Comparison of ENCODE assay signal across 30 cellular contexts in genomic region chr10:4830546-4830945, GRCh38.
"Had no signal": no experiment of that assay in that cellular context is flagged by ENCODE, and none has a peak within 500 bp of the region (broad histone marks: within the 10 kb centered on the region; RNA-seq: fewer than 3 reads in every experiment).

No MANE protein-coding gene starts in this region.

- H3K9me3 Mint-ChIP-seq: activated CD4-positive, alpha-beta memory T cell treated with anti-CD3 and anti-CD28 coated beads for 36 hours; activated CD4-positive, alpha-beta T cell treated with anti-CD3 and anti-CD28 coated beads, Interleukin-2, amount 10 ng/mL, durations not matched to agents 24 days and 14 days; activated naive CD4-positive, alpha-beta T cell treated with anti-CD3 and anti-CD28 coated beads, Interleukin-2, amount 50 U/mL, for 24 hours; activated naive CD8-positive, alpha-beta T cell treated with anti-CD3 and anti-CD28 coated beads, Interleukin-2, amount 50 U/mL, for 24 hours; activated T-helper 1 cell treated with anti-CD3 and anti-CD28 coated beads, Interleukin-12 subunit alpha, Interleukin-12 subunit beta, Interleukin-2, Interleukin-4 antibody, amounts not matched to agents 30 ng/mL and 10 ng/mL and 1 ng/mL, durations not matched to agents 14 hours and 24 hours and 36 hours; activated T-helper 2 cell treated with anti-CD3 and anti-CD28 coated beads, Interferon-gamma antibody, Interleukin-2, Interleukin-4, amounts not matched to agents 10 μg/mL and 5 μg/mL and 100 μg/mL, durations not matched to agents 14 hours and 24 hours and 36 hours; T-cell; T-helper 1 cell treated with Interleukin-12 subunit alpha and Interleukin-12 subunit beta and Interleukin-4 antibody, amounts not matched to agents 30 μg/mL and 1 μg/mL, for 36 hours had no signal

- ATAC-seq: activated CD4-positive, alpha-beta T cell treated with anti-CD3 and anti-CD28 coated beads for 36 hours; activated CD8-positive, alpha-beta memory T cell treated with anti-CD3 and anti-CD28 coated beads, Interleukin-2, amount 10 ng/mL, durations not matched to agents 7 days and 5 days; activated CD8-positive, alpha-beta T cell treated with anti-CD3 and anti-CD28 coated beads, Interleukin-2, amount 10 ng/mL, durations not matched to agents 7 days and 5 days; activated naive CD8-positive, alpha-beta T cell treated with anti-CD3 and anti-CD28 coated beads, Interleukin-2, amount 50 U/mL, for 24 hours; body of pancreas; heart left ventricle; T-cell had no signal

- H3K27me3 ChIP-seq: adrenal gland, body of pancreas, heart left ventricle had no signal

- H3K4me3 Mint-ChIP-seq: activated CD4-positive, alpha-beta memory T cell treated with anti-CD3 and anti-CD28 coated beads for 36 hours; activated CD4-positive, alpha-beta T cell treated with anti-CD3 and anti-CD28 coated beads for 36 hours; activated CD4-positive, alpha-beta T cell treated with anti-CD3 and anti-CD28 coated beads, Interleukin-2, amount 10 ng/mL, durations not matched to agents 24 days and 14 days; activated CD8-positive, alpha-beta memory T cell treated with anti-CD3 and anti-CD28 coated beads, Interleukin-2, amount 10 ng/mL, durations not matched to agents 7 days and 5 days; activated CD8-positive, alpha-beta T cell treated with anti-CD3 and anti-CD28 coated beads, Interleukin-2, amount 10 ng/mL, durations not matched to agents 7 days and 5 days; activated naive CD4-positive, alpha-beta T cell treated with anti-CD3 and anti-CD28 coated beads for 36 hours; activated naive CD4-positive, alpha-beta T cell treated with anti-CD3 and anti-CD28 coated beads, Interleukin-2, amount 50 U/mL, for 24 hours; activated naive CD8-positive, alpha-beta T cell treated with anti-CD3 and anti-CD28 coated beads for 36 hours; activated naive CD8-positive, alpha-beta T cell treated with anti-CD3 and anti-CD28 coated beads, Interleukin-2, amount 50 U/mL, for 24 hours; activated T-helper 1 cell treated with anti-CD3 and anti-CD28 coated beads, Interleukin-12 subunit alpha, Interleukin-12 subunit beta, Interleukin-2, Interleukin-4 antibody, amounts not matched to agents 30 ng/mL and 10 ng/mL and 1 ng/mL, durations not matched to agents 14 hours and 24 hours and 36 hours; T-cell; T-helper 1 cell treated with Interleukin-12 subunit alpha and Interleukin-12 subunit beta and Interleukin-4 antibody, amounts not matched to agents 30 μg/mL and 1 μg/mL, for 36 hours had no signal

- H3K9me3 ChIP-seq: adrenal gland, body of pancreas, esophagus squamous epithelium, heart left ventricle had no signal

- DNase-seq: activated CD4-positive, alpha-beta memory T cell treated with anti-CD3 and anti-CD28 coated beads for 36 hours; activated CD4-positive, alpha-beta T cell treated with anti-CD3 and anti-CD28 coated beads, Interleukin-2, amount 10 ng/mL, durations not matched to agents 24 days and 14 days; activated CD4-positive, CD25-positive, alpha-beta regulatory T cell; activated CD4-positive, CD25-positive, alpha-beta regulatory T cell treated with anti-CD3 and anti-CD28 coated beads, Interleukin-2, amount 50 U/mL, for 72 hours; activated CD8-positive, alpha-beta memory T cell treated with anti-CD3 and anti-CD28 coated beads, Interleukin-2, amount 10 ng/mL, durations not matched to agents 7 days and 5 days; activated CD8-positive, alpha-beta memory T cell treated with anti-CD3 and anti-CD28 coated beads, Interleukin-2, amount 50 U/mL, for 4 hours; activated CD8-positive, alpha-beta T cell treated with anti-CD3 and anti-CD28 coated beads, Interleukin-2, amount 10 ng/mL, durations not matched to agents 7 days and 5 days; activated effector memory CD4-positive, alpha-beta T cell treated with anti-CD3 and anti-CD28 coated beads, Interleukin-2, amount 50 U/mL, for 16 hours; activated naive CD4-positive, alpha-beta T cell treated with anti-CD3 and anti-CD28 coated beads for 36 hours; activated naive CD8-positive, alpha-beta T cell treated with anti-CD3 and anti-CD28 coated beads for 36 hours; activated naive CD8-positive, alpha-beta T cell treated with anti-CD3 and anti-CD28 coated beads, Interleukin-2, amount 50 U/mL, for 24 hours; activated T-cell treated with anti-CD3 and anti-CD28 coated beads, Interleukin-2, amount 50 U/mL, for 1 hour; activated T-cell treated with anti-CD3 and anti-CD28 coated beads, Interleukin-2, amount 50 U/mL, for 48 hours; adrenal gland; amygdala; aorta; body of pancreas; caudate nucleus; effector CD8-positive, alpha-beta T cell; esophagus squamous epithelium; glutamatergic neuron; heart left ventricle; T-cell; T1000 had no signal

- H3K27ac Mint-ChIP-seq: activated CD4-positive, alpha-beta memory T cell treated with anti-CD3 and anti-CD28 coated beads for 36 hours; activated CD4-positive, alpha-beta T cell treated with anti-CD3 and anti-CD28 coated beads for 36 hours; activated CD4-positive, alpha-beta T cell treated with anti-CD3 and anti-CD28 coated beads, Interleukin-2, amount 10 ng/mL, durations not matched to agents 24 days and 14 days; activated CD8-positive, alpha-beta memory T cell treated with anti-CD3 and anti-CD28 coated beads, Interleukin-2, amount 10 ng/mL, durations not matched to agents 7 days and 5 days; activated CD8-positive, alpha-beta T cell treated with anti-CD3 and anti-CD28 coated beads, Interleukin-2, amount 10 ng/mL, durations not matched to agents 7 days and 5 days; activated naive CD4-positive, alpha-beta T cell treated with anti-CD3 and anti-CD28 coated beads for 36 hours; activated naive CD4-positive, alpha-beta T cell treated with anti-CD3 and anti-CD28 coated beads, Interleukin-2, amount 50 U/mL, for 24 hours; activated naive CD8-positive, alpha-beta T cell treated with anti-CD3 and anti-CD28 coated beads for 36 hours; activated naive CD8-positive, alpha-beta T cell treated with anti-CD3 and anti-CD28 coated beads, Interleukin-2, amount 50 U/mL, for 24 hours; activated T-helper 1 cell treated with anti-CD3 and anti-CD28 coated beads, Interleukin-12 subunit alpha, Interleukin-12 subunit beta, Interleukin-2, Interleukin-4 antibody, amounts not matched to agents 30 ng/mL and 10 ng/mL and 1 ng/mL, durations not matched to agents 14 hours and 24 hours and 36 hours; activated T-helper 2 cell treated with anti-CD3 and anti-CD28 coated beads, Interferon-gamma antibody, Interleukin-2, Interleukin-4, amounts not matched to agents 10 μg/mL and 5 μg/mL and 100 μg/mL, durations not matched to agents 14 hours and 24 hours and 36 hours; T-helper 1 cell treated with Interleukin-12 subunit alpha and Interleukin-12 subunit beta and Interleukin-4 antibody, amounts not matched to agents 30 μg/mL and 1 μg/mL, for 36 hours had no signal

- H3K27ac ChIP-seq: adrenal gland, body of pancreas, epithelial cell of prostate, esophagus squamous epithelium, heart left ventricle had no signal

- H3K36me3 Mint-ChIP-seq: activated CD8-positive, alpha-beta memory T cell treated with anti-CD3 and anti-CD28 coated beads, Interleukin-2, amount 10 ng/mL, durations not matched to agents 7 days and 5 days; activated naive CD4-positive, alpha-beta T cell treated with anti-CD3 and anti-CD28 coated beads, Interleukin-2, amount 50 U/mL, for 24 hours; T-cell had no signal
